Comparison of ENCODE assay signal across 14 cellular contexts in the genomic region with DNA sequence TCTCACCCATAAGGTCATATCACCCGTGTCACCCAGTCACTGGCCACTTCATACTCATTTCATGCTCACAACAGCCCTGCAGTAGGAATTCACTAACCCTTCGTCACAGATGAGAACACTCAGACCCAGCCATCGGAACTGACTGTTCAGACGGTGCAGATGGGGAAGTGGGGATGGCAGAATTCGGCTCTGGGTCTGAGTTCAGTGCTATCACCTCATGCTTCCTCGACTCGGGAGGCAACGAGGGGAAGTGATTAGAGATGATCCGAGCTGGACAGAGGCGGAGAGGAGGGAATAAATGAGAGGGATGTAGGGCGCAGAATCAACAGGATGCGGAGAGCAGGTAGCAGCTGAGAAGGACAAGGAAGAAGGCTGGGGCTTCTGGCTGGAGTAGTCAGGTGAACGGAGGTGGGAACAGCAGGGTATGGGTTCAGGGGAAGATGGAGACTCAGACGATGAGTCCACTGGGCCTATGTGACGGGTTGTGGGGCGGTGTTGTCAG. TPM values are rescaled to one million over a fixed set of nuclear protein-coding genes. Genes with fewer than 3 reads are reported as not detected.
DNase-seq lines count a peak whose midpoint lies in the region; ATAC-seq and TF ChIP-seq lines count a peak whose summit lies in the region.
"Had no signal": no experiment of that assay in that cellular context is flagged by ENCODE, and none has a peak within 500 bp of the region (broad histone marks: within the 10 kb centered on the region; RNA-seq: fewer than 3 reads in every experiment).

No MANE protein-coding gene starts in this region.

- H3K4me2 ChIP-seq in smooth muscle cell: no peak overlapping the region

- intact Hi-C loops in dendritic cell treated with granulocyte-macrophage colony-stimulating factor and Interleukin-4, amounts not matched to agents 40 ng/mL and 50 ng/mL, for 4 days (cut with micrococcal nuclease): loop anchor here (10.0 kb wide), 1 partner anchor 214 kb away; no protein-coding TSS in a partner anchor

- H3K4me1 ChIP-seq in smooth muscle cell (ENCODE audit: low read depth): no peaks in the 10 kb centered on the region
- H3K4me1 ChIP-seq: BE2C had no signal

- H3K4me3 ChIP-seq in smooth muscle cell: no peak overlapping the region

- H3K27ac ChIP-seq in smooth muscle cell (ENCODE audit: low read depth): no peak overlapping the region
- H3K27ac ChIP-seq: prostate gland had no signal

- no peaks in the 10 kb centered on the region for H4K20me1 ChIP-seq in smooth muscle cell (ENCODE audit: low read depth)

- H3K9me3 ChIP-seq in smooth muscle cell (replicated peaks; ENCODE audit: low read depth): no peaks in the 10 kb centered on the region
- H3K9me3 ChIP-seq: BE2C, prostate gland had no signal

- no peak for ATAC-seq in stimulated activated naive CD8-positive, alpha-beta T cell treated with anti-CD3 and anti-CD28 coated beads, Interleukin-15, Interleukin-2, amounts not matched to agents 100 U/mL and 50 U/mL, for 24 hours
- ATAC-seq in HG02642 (IDR thresholded peaks at IDR 0.05; ENCODE audit: poor library complexity, unreplicated experiment): no peak

- H3K36me3 ChIP-seq in smooth muscle cell (ENCODE audit: low read depth): no peaks in the 10 kb centered on the region
- H3K36me3 ChIP-seq: BE2C, prostate gland had no signal

- 89% methylated on average over 16 of the region's 16 CpGs for whole genome bisulfite sequencing in smooth muscle cell (ENCODE audit: low lambda C conversion rate)

- H3K9ac ChIP-seq in smooth muscle cell (ENCODE audit: low read depth): no peak overlapping the region

- peaks cover 26% of the 10 kb centered on the region for H3K27me3 ChIP-seq in smooth muscle cell (ENCODE audit: low read depth)

- H3K9me3 Mint-ChIP-seq in stimulated activated naive CD8-positive, alpha-beta T cell treated with anti-CD3 and anti-CD28 coated beads, Interleukin-15, Interleukin-2, amounts not matched to agents 100 ng/mL and 50 ng/mL, for 24 hours: no peaks in the 10 kb centered on the region
- no peaks in the 10 kb centered on the region for H3K9me3 Mint-ChIP-seq in dendritic cell treated with granulocyte-macrophage colony-stimulating factor and Interleukin-4, amounts not matched to agents 40 ng/mL and 50 ng/mL, for 4 days

- H2AFZ ChIP-seq in smooth muscle cell (ENCODE audit: low read depth): no peak overlapping the region

- no peak for DNase-seq in stimulated activated naive CD8-positive, alpha-beta T cell treated with anti-CD3 and anti-CD28 coated beads, Interleukin-15, Interleukin-2, amounts not matched to agents 100 U/mL and 50 U/mL, for 24 hours
- peak; percentile 3 to 53 for DNase-seq in NOMO-1 (lab: John Stamatoyannopoulos, UW; ENCODE audit: unreplicated experiment in 2 of 2)
- DNase-seq in NCI-H1048 (lab: John Stamatoyannopoulos, UW): no peak
- no peak for DNase-seq in smooth muscle cell (lab: John Stamatoyannopoulos, UW; ENCODE audit: unreplicated experiment)
- DNase-seq in DMS114 treated with DMSO at 0.1 percent for 48 hours (lab: John Stamatoyannopoulos, UW; ENCODE audit: unreplicated experiment): no peak
- DNase-seq: cerebellar nuclear complex, NCI-H187, SHP77 treated with DMSO at 0.1 percent for 48 hours had no signal

- no peaks in the 10 kb centered on the region for H3F3A ChIP-seq in smooth muscle cell (ENCODE audit: low read depth)

- H3K27me3 Mint-ChIP-seq in stimulated activated naive CD8-positive, alpha-beta T cell treated with anti-CD3 and anti-CD28 coated beads, Interleukin-15, Interleukin-2, amounts not matched to agents 100 ng/mL and 50 ng/mL, for 24 hours: peaks cover 37% of the 10 kb centered on the region
- peaks cover 65% of the 10 kb centered on the region for H3K27me3 Mint-ChIP-seq in dendritic cell treated with granulocyte-macrophage colony-stimulating factor and Interleukin-4, amounts not matched to agents 40 ng/mL and 50 ng/mL, for 4 days

- peaks cover 9% of the 10 kb centered on the region for H3K4me1 Mint-ChIP-seq in stimulated activated naive CD8-positive, alpha-beta T cell treated with anti-CD3 and anti-CD28 coated beads, Interleukin-15, Interleukin-2, amounts not matched to agents 100 ng/mL and 50 ng/mL, for 24 hours (ENCODE audit: low read depth)
- H3K4me1 Mint-ChIP-seq in dendritic cell treated with granulocyte-macrophage colony-stimulating factor and Interleukin-4, amounts not matched to agents 40 ng/mL and 50 ng/mL, for 4 days (ENCODE audit: low read depth): peaks cover 60% of the 10 kb centered on the region

- peak overlapping the region; percentile 2 for H3K4me3 Mint-ChIP-seq in stimulated activated naive CD8-positive, alpha-beta T cell treated with anti-CD3 and anti-CD28 coated beads, Interleukin-15, Interleukin-2, amounts not matched to agents 100 ng/mL and 50 ng/mL, for 24 hours
- peak overlapping the region; percentile 45 for H3K4me3 Mint-ChIP-seq in dendritic cell treated with granulocyte-macrophage colony-stimulating factor and Interleukin-4, amounts not matched to agents 40 ng/mL and 50 ng/mL, for 4 days

- TF ChIP-seq CTCF in smooth muscle cell (IDR thresholded peaks at IDR 0.05; ENCODE audit: borderline replicate concordance, insufficient read depth, poor library complexity, severe bottlenecking): no peak

- H3K27ac Mint-ChIP-seq in stimulated activated naive CD8-positive, alpha-beta T cell treated with anti-CD3 and anti-CD28 coated beads, Interleukin-15, Interleukin-2, amounts not matched to agents 100 ng/mL and 50 ng/mL, for 24 hours: no peak overlapping the region
- peak overlapping the region; percentile 3 for H3K27ac Mint-ChIP-seq in dendritic cell treated with granulocyte-macrophage colony-stimulating factor and Interleukin-4, amounts not matched to agents 40 ng/mL and 50 ng/mL, for 4 days

- no peaks in the 10 kb centered on the region for H3K79me2 ChIP-seq in smooth muscle cell (ENCODE audit: low read depth)

- H3K36me3 Mint-ChIP-seq in stimulated activated naive CD8-positive, alpha-beta T cell treated with anti-CD3 and anti-CD28 coated beads, Interleukin-15, Interleukin-2, amounts not matched to agents 100 ng/mL and 50 ng/mL, for 24 hours (ENCODE audit: low read depth): no peaks in the 10 kb centered on the region
- no peaks in the 10 kb centered on the region for H3K36me3 Mint-ChIP-seq in dendritic cell treated with granulocyte-macrophage colony-stimulating factor and Interleukin-4, amounts not matched to agents 40 ng/mL and 50 ng/mL, for 4 days (ENCODE audit: low read depth)

RNA-seq across cellular contexts. Expression of a gene that starts 4.7 kb away (rescaled TPM):
- total RNA-seq in smooth muscle cell: 0.13 TPM in 1 of 2 replicates, not detected in the other
- polyA plus RNA-seq in smooth muscle cell: 0.11 TPM in 1 of 2 replicates, not detected in the other
- total RNA-seq: H7 had no signal

RNA-seq across cellular contexts. Expression of a gene that starts 27.9 kb away (rescaled TPM):
- total RNA-seq in smooth muscle cell: 9.4 and 15.5 TPM in 2 replicates
- polyA plus RNA-seq in smooth muscle cell: 23.1 and 23.2 TPM in 2 replicates

Comparison
In these comparisons a context has a peak if more than half of its experiments do, and no peak if none do; other contexts are left out.
1. DNase-seq: peak in NOMO-1 (2 of 2); none in stimulated activated naive CD8-positive, alpha-beta T cell treated with anti-CD3 and anti-CD28 coated beads, Interleukin-15, Interleukin-2, amounts not matched to agents 100 U/mL and 50 U/mL, for 24 hours (single experiment), NCI-H1048 (single experiment), smooth muscle cell (single experiment) and DMS114 treated with DMSO at 0.1 percent for 48 hours (single experiment).